Comparison of ENCODE assay signal across 14 cellular contexts in genomic region chr14:61375218-61375617, GRCh38.
"Had no signal": no experiment of that assay in that cellular context is flagged by ENCODE, and none has a peak within 500 bp of the region (broad histone marks: within the 10 kb centered on the region; RNA-seq: fewer than 3 reads in every experiment).

No MANE protein-coding gene starts in this region.

- DNase-seq: activated B cell treated with CpG ODN at 0.5 μM for 24 hours; activated CD4-positive, alpha-beta T cell treated with anti-CD3 and anti-CD28 coated beads, Interleukin-2, amount 50 U/mL, for 4 hours; activated gamma-delta T cell; amygdala; cerebellar nuclear complex; effector memory CD8-positive, alpha-beta T cell; stimulated activated CD4-positive, alpha-beta T cell treated with anti-CD3 and anti-CD28 coated beads, Interleukin-2, amount 100 ng/mL, for 48 hours had no signal

- H3K4me1 Mint-ChIP-seq: brain had no signal

- H3K27me3 Mint-ChIP-seq: dendritic cell treated with granulocyte-macrophage colony-stimulating factor and Interleukin-4, amounts not matched to agents 40 ng/mL and 50 ng/mL, for 4 days; effector memory CD8-positive, alpha-beta T cell had no signal

- H3K4me3 ChIP-seq: hepatocyte had no signal

- H3K27ac ChIP-seq: hepatocyte, parathyroid adenoma had no signal

- H3K27me3 ChIP-seq: hepatocyte had no signal

- ATAC-seq: effector memory CD8-positive, alpha-beta T cell; Right ventricle myocardium inferior; SK-N-SH treated with all-trans-retinoic acid at 6 μM for 48 hours had no signal

- H3K27ac Mint-ChIP-seq: activated B cell treated with CpG ODN at 0.5 μM for 24 hours; brain; dendritic cell treated with granulocyte-macrophage colony-stimulating factor and Interleukin-4, amounts not matched to agents 40 ng/mL and 50 ng/mL, for 4 days; effector memory CD8-positive, alpha-beta T cell had no signal

- H3K4me3 Mint-ChIP-seq: activated B cell treated with CpG ODN at 0.5 μM for 24 hours; brain; dendritic cell treated with granulocyte-macrophage colony-stimulating factor and Interleukin-4, amounts not matched to agents 40 ng/mL and 50 ng/mL, for 4 days; T-helper 1 cell treated with Interleukin-12 subunit alpha and Interleukin-12 subunit beta and Interleukin-4 antibody, amounts not matched to agents 30 μg/mL and 1 μg/mL, for 36 hours had no signal

- H3K36me3 Mint-ChIP-seq: brain had no signal
